8 cellular contexts compared by ENCODE assay signal in the genomic region with DNA sequence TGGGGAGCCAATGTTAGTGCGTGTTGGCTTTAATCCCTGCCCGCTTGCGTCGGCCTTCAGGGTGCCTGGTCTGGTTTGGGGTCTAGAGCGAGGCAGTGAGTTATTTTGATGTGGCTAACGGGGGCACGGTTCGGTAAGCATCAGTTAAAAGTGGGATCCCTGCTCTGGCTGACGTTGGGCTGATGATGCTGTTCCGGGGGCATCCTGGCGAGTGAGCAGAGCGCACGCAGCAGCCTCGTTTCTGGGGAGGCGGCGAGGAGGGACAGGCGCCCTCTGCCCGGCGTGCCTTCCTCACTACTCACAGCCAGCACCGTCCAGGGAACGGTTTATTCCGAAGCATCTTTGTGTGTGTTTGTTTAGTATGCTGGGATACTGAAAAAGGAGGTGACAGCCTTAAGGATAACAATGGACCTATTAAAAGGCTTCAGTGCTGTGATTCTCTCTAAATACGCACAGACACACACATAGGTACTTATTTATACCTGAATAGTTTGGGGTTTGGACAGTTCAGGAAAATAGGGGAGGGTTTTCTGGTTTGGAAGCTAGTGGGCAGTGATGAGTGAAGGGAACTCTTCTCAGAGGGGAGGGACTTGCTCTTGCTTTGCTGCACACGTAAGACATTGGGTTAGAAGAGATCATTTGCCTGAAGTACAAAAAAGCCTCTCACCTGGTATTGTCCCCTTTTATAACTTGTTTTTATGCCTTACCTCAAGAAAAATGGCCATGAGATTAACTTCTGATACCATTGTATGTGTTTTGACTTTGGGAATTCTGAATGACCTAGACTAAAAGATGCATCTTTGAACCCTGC. TPM values are rescaled to one million over a fixed set of nuclear protein-coding genes. Genes with fewer than 3 reads are reported as not detected.
DNase-seq lines count a peak whose midpoint lies in the region; ATAC-seq and TF ChIP-seq lines count a peak whose summit lies in the region.

No MANE protein-coding gene starts in this region.

- H3K4me3 ChIP-seq in cardiac muscle cell: peak overlapping the region; percentile 84

- TF ChIP-seq CTCF in cardiac muscle cell (IDR thresholded peaks at IDR 0.05; ENCODE audit: low read depth, low read length): peak; percentile 56

- peak; percentile 61 to 76 for DNase-seq in cardiac muscle cell (ENCODE audit: low read depth in 1 of 2, low spot score in 1 of 2)
- no peak for DNase-seq in Right ventricle myocardium inferior (ENCODE audit: missing footprints)
- DNase-seq in SK-MEL-5 (ENCODE audit: low read depth, low spot score): peak; percentile 53
- peak; percentile 58 for DNase-seq in cerebellum (ENCODE audit: low spot score)
- DNase-seq in left kidney (ENCODE audit: low read depth, low spot score): peak; percentile 81
- peak; percentile 30 for DNase-seq in stimulated activated CD4-positive, alpha-beta T cell treated with anti-CD3 and anti-CD28 coated beads, Interleukin-4, amount 100 ng/mL, for 24 hours
- no peak for DNase-seq in stimulated activated naive CD4-positive, alpha-beta T cell treated with Interleukin-2 at 50 U/mL for 16 hours (lab: John Stamatoyannopoulos, UW)

- in situ Hi-C loops in SK-MEL-5 (cut with HindIII; ENCODE audit: low pct_unique_long_range_greater_than_20kb, low sequenced_read_pairs): no loop called here

- ATAC-seq in Right ventricle myocardium inferior (no peak), HG02973 (IDR thresholded peaks at IDR 0.05; ENCODE audit: unreplicated experiment) (peak; percentile 31)

- no peaks in the 10 kb centered on the region for H3K4me1 ChIP-seq in cardiac muscle cell (ENCODE audit: low read depth)

- intact Hi-C loops in Right ventricle myocardium inferior (cut with DNase I): loop anchor here (2.0 to 5.0 kb wide), 2 partner anchors 59 to 100 kb away; no protein-coding TSS in a partner anchor

- H3K27me3 ChIP-seq in cardiac muscle cell: peaks cover 66% of the 10 kb centered on the region

- H3K9me3 ChIP-seq in cardiac muscle cell (ENCODE audit: low read depth): no peaks in the 10 kb centered on the region

- H3K27ac ChIP-seq in cardiac muscle cell: no peak overlapping the region

- no peaks in the 10 kb centered on the region for H3K36me3 ChIP-seq in cardiac muscle cell

RNA-seq across cellular contexts. Expression of a gene that starts 2.1 kb away (rescaled TPM):
- total RNA-seq in cardiac muscle cell: 4.2 and 5.4 TPM in 2 replicates
- polyA plus RNA-seq in cardiac muscle cell: 2.4 and 3.1 TPM in 2 replicates
- total RNA-seq in Right ventricle myocardium inferior: 21.7 TPM
- 0.90 and 1.0 TPM in 2 replicates for total RNA-seq in SK-MEL-5 (2014; rRNA removed; shearing (Covaris generic))
- 2.7 and 7.4 TPM in 2 replicates for polyA plus RNA-seq in SK-MEL-5 (2015; cell fraction: cytosol; rRNA removed)
- 1.5 and 2.4 TPM in 2 replicates for polyA plus RNA-seq in SK-MEL-5 (2015; cell fraction: nucleus; rRNA removed)
- 47.9 TPM for total RNA-seq in cerebellum

Comparison
In these comparisons a context has a peak if more than half of its experiments do, and no peak if none do; other contexts are left out.
1. DNase-seq: peak in cardiac muscle cell (2 of 2), SK-MEL-5 (single experiment), cerebellum (single experiment), left kidney (single experiment) and stimulated activated CD4-positive, alpha-beta T cell treated with anti-CD3 and anti-CD28 coated beads, Interleukin-4, amount 100 ng/mL, for 24 hours (single experiment); none in Right ventricle myocardium inferior (single experiment) and stimulated activated naive CD4-positive, alpha-beta T cell treated with Interleukin-2 at 50 U/mL for 16 hours (single experiment).